In genomic region chr12:49130151-49131050, GRCh38 we compare ENCODE assay signal across 1 cellular context.
TF ChIP-seq lines count a peak whose summit lies in the region.

No MANE protein-coding gene starts in this region.

TF ChIP-seq in HCT116, 20 proteins besides CTCF, POLR2A, EP300 and RAD21 (continued from another document):
- TF ChIP-seq YY1 (IDR thresholded peaks at IDR 0.05; ENCODE audit: extremely low read depth, insufficient replicate concordance, low read depth, low read length) (peak; percentile 76), POLR2AphosphoS5 (IDR thresholded peaks at IDR 0.05; ENCODE audit: low read depth, low read length) (peak; percentile 65; the same call in 1 of the 2 replicates), ZBTB33 (IDR thresholded peaks at IDR 0.05; ENCODE audit: extremely low read depth, insufficient replicate concordance, low read length) (no peak), JUND (IDR thresholded peaks at IDR 0.05) (no peak; the same call in 1 of the 2 replicates), CBX3 (IDR thresholded peaks at IDR 0.05; ENCODE audit: low read depth) (no peak; the same call in 1 of the 2 replicates), ZFX (IDR thresholded peaks at IDR 0.05) (no peak), ZNF274 (IDR thresholded peaks at IDR 0.05; ENCODE audit: low read depth, low read length) (no peak), SRF (IDR thresholded peaks at IDR 0.05; ENCODE audit: low read depth) (peak; percentile 51; the same call in 1 of the 2 replicates), MAX (IDR thresholded peaks at IDR 0.05) (peak; percentile 98), SIN3A (IDR thresholded peaks at IDR 0.05; ENCODE audit: low read depth) (peak; percentile 71)
- TF ChIP-seq, protein P1, sequence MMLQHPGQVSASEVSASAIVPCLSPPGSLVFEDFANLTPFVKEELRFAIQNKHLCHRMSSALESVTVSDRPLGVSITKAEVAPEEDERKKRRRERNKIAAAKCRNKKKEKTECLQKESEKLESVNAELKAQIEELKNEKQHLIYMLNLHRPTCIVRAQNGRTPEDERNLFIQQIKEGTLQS (IDR thresholded peaks at IDR 0.05), result no peak
